Comparison of ENCODE assay signal across 17 cellular contexts in the genomic region with DNA sequence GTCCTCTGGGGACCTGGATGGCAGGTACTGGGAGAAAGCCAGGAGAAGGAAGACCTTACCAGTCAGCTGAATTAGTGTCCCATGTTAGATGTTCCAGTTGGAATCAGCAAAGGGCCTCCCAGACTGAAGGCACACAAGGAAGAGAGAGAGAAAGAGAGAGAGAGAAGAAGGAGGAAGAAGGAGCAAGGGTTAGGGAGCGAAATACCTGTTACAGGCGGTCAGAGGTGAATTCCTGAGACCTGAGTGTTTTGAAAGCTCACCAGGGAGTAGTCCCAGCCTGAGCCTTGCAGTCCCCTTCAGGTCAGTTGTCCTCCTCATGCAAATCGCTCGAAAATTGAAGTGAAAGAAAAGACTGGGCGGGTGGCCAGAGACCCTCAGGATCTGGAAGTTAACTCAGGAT.
DNase-seq lines count a peak whose midpoint lies in the region; TF ChIP-seq lines count a peak whose summit lies in the region.
"Had no signal": no experiment of that assay in that cellular context is flagged by ENCODE, and none has a peak within 500 bp of the region (broad histone marks: within the 10 kb centered on the region; RNA-seq: fewer than 3 reads in every experiment).

No MANE protein-coding gene starts in this region.

- POLR2A ChIA-PET in PC-9 (lab: Charles Lee; ENCODE audit: unreplicated experiment), result no interaction called here
- POLR2A ChIA-PET in RWPE1 (lab: Yijun Ruan, JAX; ENCODE audit: low non-redundant PET), result no interaction called here

- no peak for TF ChIP-seq POLR2A in tibial nerve (IDR thresholded peaks at IDR 0.05)

- no peaks in the 10 kb centered on the region for H3K9me2 ChIP-seq in PC-9 (ENCODE audit: insufficient read depth)

- H3K4me1 ChIP-seq in PC-9 (replicated peaks; ENCODE audit: insufficient read depth) (peaks cover 12% of the 10 kb centered on the region), tibial nerve (no peaks in the 10 kb centered on the region)

- H3K4me1 Mint-ChIP-seq in mesothelial cell of epicardium, result peaks cover 25% of the 10 kb centered on the region
- H3K4me1 Mint-ChIP-seq: CD4-positive, alpha-beta memory T cell; GM23338; H9 had no signal

- no peaks in the 10 kb centered on the region for H3K79me2 ChIP-seq in PC-9 (ENCODE audit: low read depth)

- intact Hi-C loops in PC-9 (cut with micrococcal nuclease; ENCODE audit: unreplicated experiment), result no loop called here
- intact Hi-C loops in cardiac septum (cut with DNase I), result no loop called here

- peak overlapping the region; percentile 31 for H3K27ac Mint-ChIP-seq in mesothelial cell of epicardium
- H3K27ac Mint-ChIP-seq: CD4-positive, alpha-beta memory T cell; GM23338; H9 had no signal

- H3K4me2 ChIP-seq in PC-9, result no peak overlapping the region
- H3K4me2 ChIP-seq: GM23338 had no signal

- no peak overlapping the region for H3K4me3 Mint-ChIP-seq in mesothelial cell of epicardium
- H3K4me3 Mint-ChIP-seq: CD4-positive, alpha-beta memory T cell; GM23338; H9 had no signal

- 62 to 67% methylated on average over 5 of the region's 5 CpGs for WGBS in tibial nerve, 2 donors

- no peak overlapping the region for H2AFZ ChIP-seq in PC-9
- H2AFZ ChIP-seq: GM23338 had no signal

- peaks cover 4% of the 10 kb centered on the region; the same call in 1 of the 2 replicates for H3F3A ChIP-seq in PC-9 (ENCODE audit: insufficient read depth, low read depth)

- no peak for TF ChIP-seq EP300 in tibial nerve (IDR thresholded peaks at IDR 0.05)

- no peaks in the 10 kb centered on the region for H4K20me1 ChIP-seq in PC-9 (ENCODE audit: insufficient read depth)

- H3K9me3 ChIP-seq in PC-9 (ENCODE audit: insufficient read depth, low read depth) (no peaks in the 10 kb centered on the region), tibial nerve (no peaks in the 10 kb centered on the region)

- H3K27ac ChIP-seq in PC-9 (peak overlapping the region; percentile 39; the same call in 1 of the 2 replicates), epithelial cell of prostate (peak overlapping the region; percentile 16), tibial nerve (no peak overlapping the region), RWPE1 (no peak overlapping the region)

- no peak for TF ChIP-seq CTCF in PC-9 (conservative IDR thresholded peaks at IDR 0.05)
- TF ChIP-seq CTCF in mesothelial cell of epicardium (IDR thresholded peaks at IDR 0.05; ENCODE audit: unreplicated experiment), result no peak
- no peak for TF ChIP-seq CTCF in tibial nerve (IDR thresholded peaks at IDR 0.05)
- TF ChIP-seq CTCF in RWPE1 (conservative IDR thresholded peaks at IDR 0.05; ENCODE audit: low read depth), result no peak

- H3K27me3 Mint-ChIP-seq in mesothelial cell of epicardium (ENCODE audit: low read depth), result no peaks in the 10 kb centered on the region

- H3K27me3 ChIP-seq in PC-9 (ENCODE audit: insufficient read depth, low read depth) (no peaks in the 10 kb centered on the region), tibial nerve (peaks cover 0 to 7% of the 10 kb centered on the region in 2 donors)

- peaks cover 7% of the 10 kb centered on the region for H3K9me3 Mint-ChIP-seq in mesothelial cell of epicardium

- no peak overlapping the region for H3K4me3 ChIP-seq in PC-9
- H3K4me3 ChIP-seq in tibial nerve, result no peak overlapping the region
- H3K4me3 ChIP-seq: GM23338 had no signal

- DNase-seq in PC-9 (peak in 1 of 2 experiments; percentile 53), epithelial cell of prostate (ENCODE audit: low read depth, low spot score) (no peak), mesothelial cell of epicardium (ENCODE audit: low spot score in 2 of 2, unreplicated experiment in 2 of 2) (no peak), renal cortical epithelial cell (ENCODE audit: low read depth) (peak; percentile 19), tibial nerve (ENCODE audit: low spot score in 2 of 2) (no peak), NCI-H1048 (lab: John Stamatoyannopoulos, UW) (no peak), cardiac septum (ENCODE audit: low spot score) (no peak), RWPE1 (ENCODE audit: low spot score) (no peak)
- DNase-seq: C1 segment of cervical spinal cord; Calu3; CD4-positive, alpha-beta memory T cell; COR-L47; DMS53; DMS79 treated with DMSO at 0.1 percent for 48 hours; GF-D8; H9 had no signal

- H3K36me3 Mint-ChIP-seq in mesothelial cell of epicardium, result peaks cover 2% of the 10 kb centered on the region
- H3K36me3 Mint-ChIP-seq: CD4-positive, alpha-beta memory T cell had no signal

- H3K36me3 ChIP-seq in PC-9 (ENCODE audit: low read depth) (no peaks in the 10 kb centered on the region), tibial nerve (no peaks in the 10 kb centered on the region)

- CTCF ChIA-PET in PC-9 (lab: Charles Lee), result no interaction called here
- CTCF ChIA-PET in RWPE1 (lab: Yijun Ruan, JAX), result no interaction called here

- no TSS peak for BruUV-seq in PC-9 (replicated peaks; lab: Mats Ljungman, UMichigan)

Comparison
In these comparisons a context has a peak if more than half of its experiments do, and no peak if none do; other contexts are left out.
1. H3K27ac ChIP-seq: peak in PC-9 (single experiment) and epithelial cell of prostate (single experiment); none in tibial nerve (0 of 4) and RWPE1 (single experiment).